ENCODE assay signal across 1 cellular context in the genomic region with DNA sequence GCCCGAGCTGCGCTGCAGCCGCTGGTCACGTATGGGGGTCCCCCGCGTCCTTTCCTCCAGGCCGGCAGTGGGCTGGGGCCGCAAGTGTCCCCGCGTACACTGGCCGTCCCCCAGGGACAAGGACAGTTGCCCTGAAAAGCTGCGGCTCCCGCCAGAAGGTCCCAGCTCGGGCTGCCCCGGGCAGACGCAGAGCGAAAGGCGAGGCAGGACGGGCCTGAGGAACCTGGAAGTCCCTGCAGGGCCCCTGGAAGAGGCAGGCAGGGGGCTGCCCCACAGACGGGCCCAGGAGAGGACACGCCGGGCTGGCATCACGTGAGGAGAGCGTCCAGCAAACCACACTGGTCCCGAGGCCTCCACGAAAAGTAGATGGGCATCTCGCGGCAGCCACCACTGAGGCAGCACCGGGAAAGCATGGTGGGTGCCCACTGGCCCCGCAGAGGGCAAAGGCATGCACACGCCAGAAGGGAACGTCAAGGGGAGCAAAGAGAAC.
A peak's percentile ranks its signal among the peaks of the same experiment; 100 is the strongest.
TF ChIP-seq lines count a peak whose summit lies in the region.

No MANE protein-coding gene starts in this region.

TF ChIP-seq in K562, 482 proteins besides CTCF, POLR2A, EP300 and RAD21:
- TF ChIP-seq KDM5B (IDR thresholded peaks at IDR 0.05; ENCODE audit: insufficient replicate concordance, low read depth, low read length): peak; percentile 27
- TF ChIP-seq NCOA6 (IDR thresholded peaks at IDR 0.05): no peak
